ENCODE assay signal across 28 cellular contexts in the genomic region with DNA sequence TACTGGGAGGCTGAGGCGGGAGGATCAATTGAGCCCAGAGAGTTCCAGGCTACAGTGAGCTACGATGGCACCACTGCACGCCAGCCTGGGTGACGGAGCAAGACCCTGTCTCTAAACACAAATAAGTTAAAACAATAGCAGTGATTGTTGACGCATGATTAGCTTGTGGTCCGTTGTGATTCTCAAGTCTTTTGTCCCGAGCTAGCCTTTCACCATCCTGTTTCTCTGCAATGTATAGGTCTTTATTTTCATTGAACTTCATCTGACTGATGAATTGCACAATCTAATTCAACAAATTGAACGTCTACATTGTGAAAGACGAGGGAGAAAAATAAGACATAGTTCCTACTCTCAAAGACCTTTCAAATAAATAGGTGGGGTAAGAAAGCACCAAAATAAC. TPM values are rescaled to one million over a fixed set of nuclear protein-coding genes. Genes with fewer than 3 reads are reported as not detected.
"Had no signal": no experiment of that assay in that cellular context is flagged by ENCODE, and none has a peak within 500 bp of the region (broad histone marks: within the 10 kb centered on the region; RNA-seq: fewer than 3 reads in every experiment).

No MANE protein-coding gene starts in this region.

- H3K27me3 ChIP-seq: right atrium auricular region, sigmoid colon, tibial nerve, upper lobe of left lung had no signal

- H3K36me3 ChIP-seq: esophagus squamous epithelium, prostate gland, right atrium auricular region, sigmoid colon, thoracic aorta, tibial nerve, upper lobe of left lung had no signal

- FAIRE-seq: endometrium, frontal cortex, keratinocyte, urothelium cell line had no signal

- H3K27ac Mint-ChIP-seq: memory B cell; natural killer cell; stimulated activated memory B cell treated with anti-CD40 and anti-IgM and Interleukin-4, amounts not matched to agents 10 μg/mL and 1 μg/mL and 100 μg/mL, for 72 hours had no signal

- H3K27ac ChIP-seq: coronary artery, esophagus squamous epithelium, prostate gland, right atrium auricular region, sigmoid colon, thoracic aorta, tibial nerve had no signal

- H3K36me3 Mint-ChIP-seq: memory B cell; natural killer cell; stimulated activated memory B cell treated with anti-CD40 and anti-IgM and Interleukin-4, amounts not matched to agents 10 μg/mL and 1 μg/mL and 100 μg/mL, for 72 hours had no signal

- ATAC-seq: left lobe of liver; natural killer cell; stimulated activated memory B cell treated with anti-CD40 and anti-IgM and Interleukin-4, amounts not matched to agents 10 μg/mL and 1 μg/mL and 100 μg/mL, for 72 hours; stimulated activated naive CD8-positive, alpha-beta T cell treated with anti-CD3 and anti-CD28 coated beads, Interleukin-15, Interleukin-2, amounts not matched to agents 100 U/mL and 50 U/mL, for 24 hours had no signal

- H3K4me1 ChIP-seq: prostate gland, tibial nerve had no signal

- H3K4me3 ChIP-seq: coronary artery, esophagus squamous epithelium, lung, prostate gland, right atrium auricular region, sigmoid colon, thoracic aorta, tibial nerve, upper lobe of left lung had no signal

- DNase-seq: dermis blood vessel endothelial cell; effector memory CD4-positive, alpha-beta T cell; erythroblast; esophagus squamous epithelium; natural killer cell; nucleus accumbens; sigmoid colon; stimulated activated CD4-positive, alpha-beta T cell treated with anti-CD3 and anti-CD28 coated beads, Interleukin-2, amount 100 ng/mL, for 24 hours; stimulated activated CD4-positive, alpha-beta T cell treated with anti-CD3 and anti-CD28 coated beads, Interleukin-4, amount 100 ng/mL, for 24 hours; stimulated activated naive CD8-positive, alpha-beta T cell treated with anti-CD3 and anti-CD28 coated beads, Interleukin-15, Interleukin-2, amounts not matched to agents 100 U/mL and 50 U/mL, for 24 hours; substantia nigra; upper lobe of left lung had no signal

- H3K4me1 Mint-ChIP-seq: memory B cell; natural killer cell; stimulated activated memory B cell treated with anti-CD40 and anti-IgM and Interleukin-4, amounts not matched to agents 10 μg/mL and 1 μg/mL and 100 μg/mL, for 72 hours had no signal

- H3K9me3 ChIP-seq: esophagus squamous epithelium, prostate gland, right atrium auricular region, sigmoid colon, thoracic aorta, tibial nerve, upper lobe of left lung had no signal

- H3K9me3 Mint-ChIP-seq: memory B cell; natural killer cell; neural crest cell; stimulated activated memory B cell treated with anti-CD40 and anti-IgM and Interleukin-4, amounts not matched to agents 10 μg/mL and 1 μg/mL and 100 μg/mL, for 72 hours had no signal

- H3K4me3 Mint-ChIP-seq: memory B cell; natural killer cell; stimulated activated memory B cell treated with anti-CD40 and anti-IgM and Interleukin-4, amounts not matched to agents 10 μg/mL and 1 μg/mL and 100 μg/mL, for 72 hours had no signal

RNA-seq across cellular contexts. Expression of gene KIAA2012, which starts 48.2 kb away (rescaled TPM):
- total RNA-seq: dermis blood vessel endothelial cell, esophagus squamous epithelium, mononuclear cell, natural killer cell, osteocyte, right atrium auricular region, thoracic aorta, tibial nerve had no signal
- polyA plus RNA-seq: keratinocyte had no signal
